Comparison of ENCODE assay signal across 9 cellular contexts in the genomic region with DNA sequence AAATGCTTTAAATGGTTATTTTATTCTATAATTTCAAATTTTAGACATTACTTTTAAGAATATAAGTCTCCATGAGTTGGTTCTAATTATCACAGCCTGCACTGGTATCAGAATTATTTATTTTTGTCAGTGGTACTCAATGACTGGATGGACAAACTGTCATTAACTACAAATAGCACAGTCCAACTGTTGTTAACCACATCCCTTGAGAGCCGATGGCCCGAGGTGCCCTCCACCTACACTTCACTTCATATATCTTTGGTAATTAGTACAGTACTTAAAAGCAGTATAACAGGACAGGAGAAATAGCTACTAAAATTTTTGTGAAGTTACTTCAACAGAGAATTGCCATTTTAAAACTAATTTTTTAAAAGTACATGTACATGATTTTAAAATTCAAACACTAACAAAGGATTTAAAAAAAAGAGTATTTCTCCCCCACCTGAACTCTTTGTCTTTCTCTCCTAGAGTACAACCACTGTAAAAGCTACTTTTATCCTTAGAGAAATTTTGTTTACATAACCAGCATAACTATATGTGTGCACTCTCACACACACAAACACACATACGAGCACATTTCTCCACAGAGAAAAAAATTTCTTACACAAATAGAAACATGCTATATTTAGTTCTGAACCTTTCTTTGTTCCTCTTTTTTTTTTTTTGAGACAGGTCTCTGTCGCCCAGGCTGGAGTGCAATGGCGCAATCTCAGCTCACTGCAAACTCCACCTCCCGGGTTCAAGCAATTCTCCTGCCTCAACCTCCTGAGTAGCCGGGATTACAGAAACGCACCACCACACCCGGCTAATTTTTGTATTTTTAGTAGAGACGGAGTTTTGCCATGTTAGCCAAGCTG. TPM values are rescaled to one million over a fixed set of nuclear protein-coding genes. Genes with fewer than 3 reads are reported as not detected.
DNase-seq lines count a peak whose midpoint lies in the region; ATAC-seq and TF ChIP-seq lines count a peak whose summit lies in the region.
"Had no signal": no experiment of that assay in that cellular context is flagged by ENCODE, and none has a peak within 500 bp of the region (broad histone marks: within the 10 kb centered on the region; RNA-seq: fewer than 3 reads in every experiment).

No MANE protein-coding gene starts in this region.

- ATAC-seq in GM18505 (IDR thresholded peaks at IDR 0.05; ENCODE audit: unreplicated experiment) = peak; percentile 63
- peak; percentile 66 for ATAC-seq in GM21528 (IDR thresholded peaks at IDR 0.05; ENCODE audit: low FRiP score, unreplicated experiment)
- ATAC-seq in heart right ventricle = peak in 7 of 8 donors; percentile 29 to 85 (median 72)

- peak in 1 of 2 experiments; percentile 69 for DNase-seq in HL-60 (ENCODE audit: low read depth in 1 of 2, low spot score in 1 of 2)
- no peak for DNase-seq in heart right ventricle
- DNase-seq in AG08395 (ENCODE audit: low spot score) = no peak
- DNase-seq in NCI-H2081 treated with DMSO at 0.1 percent for 48 hours (lab: John Stamatoyannopoulos, UW) = no peak
- DNase-seq in iPS-NIHi7 (ENCODE audit: extremely low spot score) = no peak
- no peak for DNase-seq in kidney tubule cell (ENCODE audit: low spot score)
- DNase-seq: activated gamma-delta T cell treated with Interleukin-2 at 50 U/mL for 16 hours had no signal

- peaks cover 0 to 49% (median 10%) of the 10 kb centered on the region in 9 donors for H3K4me1 ChIP-seq in heart right ventricle

- H3K27ac ChIP-seq in HL-60 (replicated peaks) = 0 out of 2 replicates have a peak overlapping the region, but pooled peaks have one; percentile 25
- H3K27ac ChIP-seq in heart right ventricle = peak overlapping the region in 7 of 10 donors; percentile 0 to 54 (median 42)

- H3K4me3 ChIP-seq in HL-60 (replicated peaks; ENCODE audit: insufficient read depth, low read length) (peak overlapping the region; percentile 28), heart right ventricle (peak overlapping the region in 6 of 10 donors; percentile 5 to 37 (median 22))

- TF ChIP-seq CTCF in HL-60 (IDR thresholded peaks at IDR 0.05; ENCODE audit: insufficient read depth, low read length) (no peak), heart right ventricle (IDR thresholded peaks at IDR 0.05) (no peak)

- intact Hi-C loops in heart right ventricle (cut with DNase I) = no loop called here

- TF ChIP-seq POLR2A in GM18505 (IDR thresholded peaks at IDR 0.05; ENCODE audit: borderline replicate concordance, extremely low read depth, insufficient read depth, insufficient read length) = no peak

- H3K36me3 ChIP-seq in heart right ventricle = peaks cover 0 to 25% (median 0%) of the 10 kb centered on the region in 9 donors

- H3K27me3 ChIP-seq in HL-60 (ENCODE audit: insufficient read depth, poor library complexity, severe bottlenecking) (no peaks in the 10 kb centered on the region), heart right ventricle (no peaks in the 10 kb centered on the region)

- 42 to 52% methylated on average over 10 of the region's 10 CpGs for WGBS in heart right ventricle, 2 donors

- no peaks in the 10 kb centered on the region for H3K9me3 ChIP-seq in heart right ventricle

RNA-seq across cellular contexts. Expression of a gene that starts 6.5 kb away (rescaled TPM):
- 10 to 100 TPM in 6 of 10 donors, 1 to 10 TPM in 4; 3.7 to 21.4 (median 14.2) TPM for total RNA-seq in heart right ventricle
- 1 to 10 TPM; 3.5 to 3.8 TPM for polyA plus RNA-seq in heart right ventricle

RNA-seq across cellular contexts. Expression of a gene that starts 17.9 kb away (rescaled TPM):
- 10 to 100 TPM in 1 of 10 donors, 1 to 10 TPM in 9; 2.4 to 11.0 (median 4.5) TPM for total RNA-seq in heart right ventricle
- polyA plus RNA-seq in heart right ventricle = 1 to 10 TPM; 1.1 to 3.9 TPM

RNA-seq across cellular contexts. Expression of a gene that starts 47.7 kb away (rescaled TPM):
- 10 to 100 TPM in 7 of 10 donors, 1 to 10 TPM in 3; 7.6 to 13.4 (median 11.4) TPM for total RNA-seq in heart right ventricle
- 1 to 10 TPM; 5.5 to 6.9 TPM for polyA plus RNA-seq in heart right ventricle
